In the genomic region with DNA sequence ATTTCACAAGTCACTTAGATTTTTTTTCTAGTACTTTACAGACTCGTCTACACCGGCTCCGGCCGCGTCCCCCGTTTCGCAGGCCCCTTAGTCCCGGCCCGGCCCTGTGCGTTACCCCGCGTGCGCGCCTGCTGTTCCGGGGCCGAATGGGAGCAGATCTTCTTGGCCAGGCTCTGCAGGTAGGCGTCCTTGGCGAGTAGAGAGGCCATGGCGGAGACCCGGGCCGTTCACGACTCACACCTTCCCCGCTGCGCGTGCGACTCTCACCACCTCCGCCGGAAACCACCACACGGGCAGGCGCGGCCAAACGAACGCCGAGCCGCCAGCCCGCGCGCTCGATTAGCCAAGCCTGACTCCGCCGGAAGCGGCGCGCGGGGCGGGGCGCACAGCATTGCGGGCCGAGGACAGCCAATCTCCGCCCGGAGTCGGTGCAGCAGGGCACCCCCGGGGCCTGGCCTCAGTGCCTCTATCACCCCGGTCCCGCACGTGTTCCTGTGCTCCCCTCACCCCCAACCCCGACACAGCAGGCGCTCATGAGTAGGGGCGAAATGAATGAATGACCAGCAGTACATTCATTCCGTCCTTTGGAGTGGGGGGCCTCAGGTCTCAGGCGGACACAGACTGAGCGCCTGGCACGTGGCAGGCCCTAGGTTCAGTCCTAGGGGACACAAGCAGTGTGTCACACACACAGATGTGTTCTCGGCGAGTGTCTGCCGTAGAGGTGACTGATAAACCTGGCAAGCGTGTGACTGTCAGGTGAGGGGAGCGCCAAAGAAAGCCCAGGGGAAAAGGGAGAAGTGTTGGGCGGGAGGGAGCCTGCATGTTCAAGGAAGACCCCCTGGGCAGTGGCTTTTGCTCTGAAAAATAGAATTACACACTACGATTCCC, we compare ENCODE assay signal across 8 cellular contexts. TPM values are rescaled to one million over a fixed set of nuclear protein-coding genes. Genes with fewer than 3 reads are reported as not detected.
DNase-seq lines count a peak whose midpoint lies in the region; ATAC-seq and TF ChIP-seq lines count a peak whose summit lies in the region.

SURF6 (minus strand) TSS at position 265 of the 888 bp plus-strand sequence; CDS start at position 209, 56 bp downstream.

- H3K4me1 ChIP-seq in adipocyte (ENCODE audit: control insufficient read depth, insufficient read depth, low read length) (peaks cover 10% of the 10 kb centered on the region), cardiac muscle cell (ENCODE audit: low read depth) (peaks cover 5% of the 10 kb centered on the region), trophoblast cell (ENCODE audit: control insufficient read depth in 1 of 2, insufficient read depth in 2 of 2, low read length in 2 of 2) (peaks cover 0 to 3% of the 10 kb centered on the region in 2 experiments), tibial nerve (peaks cover 0 to 41% (median 24%) of the 10 kb centered on the region in 4 donors)

- H3K27me3 Mint-ChIP-seq in T-cell: no peaks in the 10 kb centered on the region

- TF ChIP-seq CTCF in GM13977 (IDR thresholded peaks at IDR 0.05; ENCODE audit: extremely low read depth, insufficient read depth, missing control alignments) (no peak), cardiac muscle cell (IDR thresholded peaks at IDR 0.05; ENCODE audit: low read depth, low read length) (no peak), tibial nerve (IDR thresholded peaks at IDR 0.05) (peak in 2 of 5 experiments; percentile 27 to 63)

- peak within 1 kb of the TSS; percentile 89 to 95 (median 93) for H3K4me3 Mint-ChIP-seq in T-cell

- H4K12ac ChIP-seq in trophoblast cell (ENCODE audit: low read depth, low read length): peak within 1 kb of the TSS; percentile 90

- DNase-seq in GM13977 (ENCODE audit: low spot score) (peak; percentile 93), NCI-H146 treated with DMSO at 0.1 percent for 48 hours (lab: John Stamatoyannopoulos, UW; ENCODE audit: unreplicated experiment) (peak; percentile 67), T-cell (peak; percentile 85 to 95 (median 92)), adipocyte (ENCODE audit: low read depth) (peak; percentile 98), cardiac muscle cell (ENCODE audit: low read depth in 1 of 2, low spot score in 1 of 2) (peak; percentile 92 to 95), trophoblast cell (peak; percentile 85 to 96), tibial nerve (ENCODE audit: low spot score in 2 of 2) (peak; percentile 72 to 77)

- H2BK12ac ChIP-seq in trophoblast cell (ENCODE audit: low read length): no peak within 1 kb of the TSS

- H3K27me3 ChIP-seq in adipocyte (replicated peaks; ENCODE audit: control insufficient read depth, insufficient read depth, low read length) (no peaks in the 10 kb centered on the region), cardiac muscle cell (no peaks in the 10 kb centered on the region), trophoblast cell (ENCODE audit: insufficient read depth, low read length) (no peaks in the 10 kb centered on the region), tibial nerve (no peaks in the 10 kb centered on the region)

- H3K4me2 ChIP-seq in trophoblast cell (ENCODE audit: low read length): peak within 1 kb of the TSS; percentile 86

- WGBS in trophoblast cell (ENCODE audit: extremely low coverage, insufficient coverage, insufficient read length): no CpG with 5 or more reads among the region's 70 CpGs
- WGBS in tibial nerve, 2 donors: 3 to 5% methylated on average over 44 to 46 of the region's 70 CpGs

- peak within 1 kb of the TSS; percentile 95 for H3K18ac ChIP-seq in trophoblast cell (ENCODE audit: low read length)

- H3K9ac ChIP-seq in adipocyte (ENCODE audit: low read length) (peak within 1 kb of the TSS; percentile 95), trophoblast cell (ENCODE audit: low read length) (peak within 1 kb of the TSS; percentile 88)

- H3K4ac ChIP-seq in trophoblast cell (ENCODE audit: low read depth, low read length): peak within 1 kb of the TSS; percentile 92

- peak within 1 kb of the TSS; percentile 78 for H3K27ac ChIP-seq in cardiac muscle cell
- H3K27ac ChIP-seq in trophoblast cell (ENCODE audit: low read depth, low read length): peak within 1 kb of the TSS; percentile 58
- peak within 1 kb of the TSS in 3 of 4 donors; percentile 51 to 81 (median 78) for H3K27ac ChIP-seq in tibial nerve

- in situ Hi-C loops in GM13977 (cut with MboI; ENCODE audit: low pct_unique_long_range_greater_than_20kb, low sequenced_read_pairs, unreplicated experiment): no loop called here

- H3K36me3 Mint-ChIP-seq in T-cell: peaks cover 38% of the 10 kb centered on the region

- peak within 1 kb of the TSS; percentile 92 for H2AFZ ChIP-seq in trophoblast cell (ENCODE audit: insufficient read depth, low read length, poor library complexity)

- peak; percentile 77 to 93 for TF ChIP-seq EP300 in tibial nerve (IDR thresholded peaks at IDR 0.05)

- H3K9me3 ChIP-seq in adipocyte (ENCODE audit: control insufficient read depth, low read length) (no peaks in the 10 kb centered on the region), cardiac muscle cell (ENCODE audit: low read depth) (no peaks in the 10 kb centered on the region), trophoblast cell (ENCODE audit: insufficient read depth, low read depth, low read length) (peaks cover 2% of the 10 kb centered on the region), tibial nerve (no peaks in the 10 kb centered on the region)

- peaks cover 53% of the 10 kb centered on the region for H3K36me3 ChIP-seq in adipocyte (ENCODE audit: control insufficient read depth, insufficient read depth, low read length, severe bottlenecking)
- H3K36me3 ChIP-seq in cardiac muscle cell: peaks cover 26% of the 10 kb centered on the region
- peaks cover 47 to 56% of the 10 kb centered on the region in 2 experiments for H3K36me3 ChIP-seq in trophoblast cell (ENCODE audit: control insufficient read depth in 1 of 2, insufficient read depth in 2 of 2, low read length in 2 of 2)
- H3K36me3 ChIP-seq in tibial nerve: peaks cover 4 to 61% (median 31%) of the 10 kb centered on the region in 3 donors

- peak; percentile 69 for ATAC-seq in HG02884 (IDR thresholded peaks at IDR 0.05; ENCODE audit: unreplicated experiment)
- ATAC-seq in T-cell (replicated peaks in 1 of 4): peak; percentile 94 to 95 (median 94)

- peak within 1 kb of the TSS; percentile 81 for H4K91ac ChIP-seq in trophoblast cell (ENCODE audit: low read depth, low read length)

- TF ChIP-seq POLR2A in tibial nerve (IDR thresholded peaks at IDR 0.05): peak in 1 of 2 donors; percentile 38

- H3K23ac ChIP-seq in trophoblast cell (ENCODE audit: low read length): no peak within 1 kb of the TSS

- H3K79me2 ChIP-seq in trophoblast cell (ENCODE audit: control insufficient read depth, insufficient read depth, low read length, poor library complexity): peaks cover 5% of the 10 kb centered on the region

- H4K8ac ChIP-seq in trophoblast cell (ENCODE audit: low read depth, low read length): peak within 1 kb of the TSS; percentile 95

- H3K4me3 ChIP-seq in adipocyte (ENCODE audit: low read length) (peak within 1 kb of the TSS; percentile 95), cardiac muscle cell (peak within 1 kb of the TSS; percentile 91), trophoblast cell (ENCODE audit: low read depth, low read length) (peak within 1 kb of the TSS; percentile 93), tibial nerve (peak within 1 kb of the TSS; percentile 66 to 95 (median 83))

- peak within 1 kb of the TSS; percentile 74 for H2BK120ac ChIP-seq in trophoblast cell (ENCODE audit: insufficient read depth, low read length, poor library complexity)

- peak within 1 kb of the TSS; percentile 34 for H2AK5ac ChIP-seq in trophoblast cell (ENCODE audit: low read length)

- CTCF ChIA-PET in T-cell (lab: Charles Lee): interaction anchor here in 1 of 2 donors (0.6 kb wide), 1 partner anchor 13 kb away, joined by 3 read pairs; no protein-coding TSS in a partner anchor

- H3K4me1 Mint-ChIP-seq in T-cell: peaks cover 45 to 67% (median 45%) of the 10 kb centered on the region in 3 donors

- H3K14ac ChIP-seq in trophoblast cell (ENCODE audit: low read length): peak within 1 kb of the TSS; percentile 95

- peak within 1 kb of the TSS; percentile 64 for H2BK5ac ChIP-seq in trophoblast cell (ENCODE audit: low read depth, low read length, poor library complexity)

- POLR2A ChIA-PET in T-cell (lab: Charles Lee): no interaction called here

- peaks cover 6% of the 10 kb centered on the region for H3K79me1 ChIP-seq in trophoblast cell (ENCODE audit: low read length)

- no peaks in the 10 kb centered on the region for H3K9me3 Mint-ChIP-seq in T-cell

- peak within 1 kb of the TSS; percentile 90 to 92 for H3K27ac Mint-ChIP-seq in T-cell

RNA-seq across cellular contexts. Expression of gene SURF6, which starts in this region (rescaled TPM):
- total RNA-seq in T-cell (10 to 100 TPM; 18.5 to 35.0 (median 31.1) TPM), cardiac muscle cell (31.8 and 33.6 TPM in 2 replicates), tibial nerve (10 to 100 TPM; 21.6 to 36.3 (median 31.5) TPM)
- polyA plus RNA-seq in cardiac muscle cell: 25.7 and 26.9 TPM in 2 replicates
- polyA plus RNA-seq in trophoblast cell (2013): 10.1 and 10.4 TPM in 2 replicates

Comparison
In these comparisons a context has a peak if more than half of its experiments do, and no peak if none do; other contexts are left out.
1. Peak in every context shown above with its lines: DNase-seq, ATAC-seq, H3K4me3 ChIP-seq and H3K27ac ChIP-seq.